Comparison of ENCODE assay signal across 29 cellular contexts in genomic region chr4:133544097-133544496, GRCh38.
"Had no signal": no experiment of that assay in that cellular context is flagged by ENCODE, and none has a peak within 500 bp of the region (broad histone marks: within the 10 kb centered on the region; RNA-seq: fewer than 3 reads in every experiment).

No MANE protein-coding gene starts in this region.

- H3K27ac ChIP-seq: coronary artery, dorsolateral prefrontal cortex, epithelial cell of prostate, esophagus muscularis mucosa, esophagus squamous epithelium, foreskin keratinocyte, gastrocnemius medialis, gastroesophageal sphincter, heart left ventricle, heart right ventricle, hepatocyte had no signal

- H3K9me3 Mint-ChIP-seq: dendritic cell treated with granulocyte-macrophage colony-stimulating factor and Interleukin-4, amounts not matched to agents 40 ng/mL and 50 ng/mL, for 4 days; endodermal cell had no signal

- H2AFZ ChIP-seq: hepatocyte had no signal

- H3K4me2 ChIP-seq: hepatocyte had no signal

- H3K27me3 Mint-ChIP-seq: dendritic cell treated with granulocyte-macrophage colony-stimulating factor and Interleukin-4, amounts not matched to agents 40 ng/mL and 50 ng/mL, for 4 days; effector memory CD8-positive, alpha-beta T cell had no signal

- FAIRE-seq: endometrium, endothelial cell of umbilical vein, frontal cortex had no signal

- H3K4me3 ChIP-seq: coronary artery, dorsolateral prefrontal cortex, esophagus muscularis mucosa, esophagus squamous epithelium, gastrocnemius medialis, gastroesophageal sphincter, heart left ventricle, heart right ventricle, hepatocyte had no signal

- DNase-seq: cortex of kidney; dermis blood vessel endothelial cell; dorsolateral prefrontal cortex; effector CD4-positive, alpha-beta T cell; effector CD8-positive, alpha-beta T cell; effector memory CD4-positive, alpha-beta T cell; effector memory CD8-positive, alpha-beta T cell; endodermal cell; erythroblast; esophagus squamous epithelium; foreskin fibroblast; foreskin keratinocyte; foreskin melanocyte; gastrocnemius medialis; glutamatergic neuron; head of caudate nucleus; heart left ventricle; heart right ventricle; hippocampal formation had no signal

- H3K27me3 ChIP-seq: dorsolateral prefrontal cortex, esophagus muscularis mucosa, esophagus squamous epithelium, foreskin keratinocyte, gastrocnemius medialis, gastroesophageal sphincter, heart left ventricle, heart right ventricle, hepatocyte had no signal

- H3K36me3 ChIP-seq: esophagus muscularis mucosa, esophagus squamous epithelium, gastrocnemius medialis, gastroesophageal sphincter, heart left ventricle, heart right ventricle had no signal

- H3K9me3 ChIP-seq: esophagus muscularis mucosa, esophagus squamous epithelium, gastrocnemius medialis, heart right ventricle had no signal

- H3K4me1 ChIP-seq: esophagus muscularis mucosa, esophagus squamous epithelium, foreskin keratinocyte, gastrocnemius medialis, gastroesophageal sphincter, heart left ventricle, heart right ventricle had no signal

- H3K79me2 ChIP-seq: hepatocyte had no signal

- H3K27ac Mint-ChIP-seq: dendritic cell treated with granulocyte-macrophage colony-stimulating factor and Interleukin-4, amounts not matched to agents 40 ng/mL and 50 ng/mL, for 4 days; effector memory CD8-positive, alpha-beta T cell; endodermal cell had no signal

- ATAC-seq: effector memory CD8-positive, alpha-beta T cell; esophagus mucosa; foreskin keratinocyte; gastrocnemius medialis; gastroesophageal sphincter; heart left ventricle; heart right ventricle had no signal

- H3K4me3 Mint-ChIP-seq: dendritic cell treated with granulocyte-macrophage colony-stimulating factor and Interleukin-4, amounts not matched to agents 40 ng/mL and 50 ng/mL, for 4 days; effector memory CD8-positive, alpha-beta T cell; endodermal cell had no signal
